In the genomic region with DNA sequence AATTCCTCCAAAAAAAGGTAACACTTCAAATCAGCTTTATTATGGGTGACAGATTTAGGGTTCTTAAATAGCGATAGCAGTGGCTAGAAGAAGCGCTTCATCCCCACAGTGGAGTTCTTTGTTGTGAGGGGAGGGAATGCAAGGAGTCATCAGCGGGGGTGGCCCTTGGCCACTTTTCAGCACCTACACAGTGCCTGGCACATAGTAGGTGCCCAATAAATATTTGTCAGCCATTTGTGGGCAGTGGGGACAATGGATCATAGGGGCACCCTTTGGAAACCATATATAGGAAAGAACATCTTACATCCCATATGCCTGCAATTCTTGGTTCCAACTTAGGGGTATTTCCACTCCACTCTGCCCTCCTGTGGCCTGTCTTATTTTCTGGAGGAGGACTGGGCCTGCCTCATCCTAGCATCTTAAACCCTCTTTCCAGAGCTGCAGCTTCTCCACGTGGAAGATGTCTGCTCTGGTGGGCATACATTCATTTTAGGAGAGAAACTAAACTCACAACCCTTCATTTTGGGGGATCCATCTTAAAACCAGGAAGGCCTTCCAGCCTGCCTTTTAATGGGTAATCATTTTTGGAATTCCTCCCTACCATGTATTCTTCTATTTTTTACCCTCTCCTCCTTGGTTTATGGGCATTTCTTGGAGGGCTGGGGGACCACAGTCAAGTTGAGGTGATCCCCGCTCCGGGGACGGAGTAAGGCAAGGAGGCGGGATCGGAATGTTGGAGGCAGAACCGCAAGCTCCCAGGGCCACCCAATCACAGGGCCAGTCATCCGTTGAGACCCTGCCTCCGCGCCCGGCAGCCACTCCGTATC, we compare ENCODE assay signal across 8 cellular contexts. TPM values are rescaled to one million over a fixed set of nuclear protein-coding genes. Genes with fewer than 3 reads are reported as not detected.
DNase-seq lines count a peak whose midpoint lies in the region; ATAC-seq and TF ChIP-seq lines count a peak whose summit lies in the region.

No MANE protein-coding gene starts in this region.

- intact Hi-C loops in activated naive CD4-positive, alpha-beta T cell treated with anti-CD3 and anti-CD28 coated beads for 36 hours (cut with micrococcal nuclease), result loop anchor here (1.0 to 10.0 kb wide), 10 partner anchors 17 to 1010 kb away; partner anchors contain the start of genes ATF6B, ATP6V1G2, CLIC1 and DDX39B

- no peaks in the 10 kb centered on the region for H3K27me3 Mint-ChIP-seq in activated naive CD4-positive, alpha-beta T cell treated with anti-CD3 and anti-CD28 coated beads for 36 hours (ENCODE audit: low read depth)
- H3K27me3 Mint-ChIP-seq in nephron progenitor cell (ENCODE audit: low read depth, poor library complexity), result no peaks in the 10 kb centered on the region

- H3K27ac Mint-ChIP-seq in activated naive CD4-positive, alpha-beta T cell treated with anti-CD3 and anti-CD28 coated beads for 36 hours, result peak overlapping the region; percentile 95
- H3K27ac Mint-ChIP-seq in nephron progenitor cell, result peak overlapping the region; percentile 98

- H3K4me3 Mint-ChIP-seq in activated naive CD4-positive, alpha-beta T cell treated with anti-CD3 and anti-CD28 coated beads for 36 hours, result peak overlapping the region; percentile 97
- H3K4me3 Mint-ChIP-seq in nephron progenitor cell, result peak overlapping the region; percentile 90

- peaks cover 35% of the 10 kb centered on the region for H3K4me1 ChIP-seq in HUES48 (ENCODE audit: control insufficient read depth, insufficient read depth, low read length)

- H3K27ac ChIP-seq in HUES48 (ENCODE audit: low read depth, low read length), result peak overlapping the region; percentile 100
- H3K27ac ChIP-seq in epithelial cell of prostate, result peak overlapping the region; percentile 93

- H3K9ac ChIP-seq in HUES48 (ENCODE audit: low read depth, low read length), result peak overlapping the region; percentile 71

- CTCF ChIA-PET in activated naive CD4-positive, alpha-beta T cell treated with anti-CD3 and anti-CD28 coated beads for 36 hours (lab: Charles Lee), result interaction anchor here (0.6 to 2.0 kb wide), 11 partner anchors 10 to 80 kb away, joined by 3 to 11 read pairs (median 5); partner anchors contain the start of genes AGPAT1 and RNF5

- H3K27me3 ChIP-seq in HUES48 (ENCODE audit: control insufficient read depth, insufficient read depth, low read length), result no peaks in the 10 kb centered on the region

- H3K9me3 ChIP-seq in HUES48 (ENCODE audit: control insufficient read depth, insufficient read depth, low read length), result no peaks in the 10 kb centered on the region

- no peak for TF ChIP-seq CTCF in nephron progenitor cell (IDR thresholded peaks at IDR 0.05)

- no peaks in the 10 kb centered on the region for H3K9me3 Mint-ChIP-seq in activated naive CD4-positive, alpha-beta T cell treated with anti-CD3 and anti-CD28 coated beads for 36 hours
- H3K9me3 Mint-ChIP-seq in nephron progenitor cell, result no peaks in the 10 kb centered on the region

- DNase-seq in activated naive CD4-positive, alpha-beta T cell treated with anti-CD3 and anti-CD28 coated beads for 36 hours, result peak; percentile 66
- no peak for DNase-seq in activated naive CD4-positive, alpha-beta T cell (lab: John Stamatoyannopoulos, UW)
- DNase-seq in SW480 (ENCODE audit: low spot score), result peak; percentile 39
- no peak for DNase-seq in epithelial cell of prostate (ENCODE audit: low read depth, low spot score)
- no peak for DNase-seq in nephron progenitor cell
- no peak for DNase-seq in OCI-M2 (lab: John Stamatoyannopoulos, UW; ENCODE audit: unreplicated experiment)

- no peak for ATAC-seq in GM18502 (IDR thresholded peaks at IDR 0.05; ENCODE audit: poor library complexity, unreplicated experiment)

- H3K36me3 ChIP-seq in HUES48 (ENCODE audit: control insufficient read depth, insufficient read depth, low read length), result no peaks in the 10 kb centered on the region

- H3K4me3 ChIP-seq in HUES48 (ENCODE audit: low read depth, low read length), result peak overlapping the region; percentile 80

- peaks cover 36% of the 10 kb centered on the region for H3K4me1 Mint-ChIP-seq in activated naive CD4-positive, alpha-beta T cell treated with anti-CD3 and anti-CD28 coated beads for 36 hours (ENCODE audit: low read depth)
- peaks cover 73% of the 10 kb centered on the region for H3K4me1 Mint-ChIP-seq in nephron progenitor cell

- H3K36me3 Mint-ChIP-seq in activated naive CD4-positive, alpha-beta T cell treated with anti-CD3 and anti-CD28 coated beads for 36 hours (ENCODE audit: low read depth), result peaks cover 10% of the 10 kb centered on the region
- no peaks in the 10 kb centered on the region for H3K36me3 Mint-ChIP-seq in nephron progenitor cell (ENCODE audit: low read depth)

RNA-seq across cellular contexts. Expression of gene GPSM3, which starts 2.6 kb away (rescaled TPM):
- 10 to 100 TPM; 71.8 to 72.1 TPM for total RNA-seq in activated naive CD4-positive, alpha-beta T cell treated with anti-CD3 and anti-CD28 coated beads for 36 hours

RNA-seq across cellular contexts. Expression of gene PBX2, which starts 5.0 kb away (rescaled TPM):
- total RNA-seq in activated naive CD4-positive, alpha-beta T cell treated with anti-CD3 and anti-CD28 coated beads for 36 hours, result 10 to 100 TPM; 46.5 to 47.7 TPM

RNA-seq across cellular contexts. Expression of gene AGER, which starts 11.0 kb away (rescaled TPM):
- 10 to 100 TPM; 15.6 to 17.0 TPM for total RNA-seq in activated naive CD4-positive, alpha-beta T cell treated with anti-CD3 and anti-CD28 coated beads for 36 hours

RNA-seq across cellular contexts. Expression of gene RNF5, which starts 16.8 kb away (rescaled TPM):
- 10 to 100 TPM; 39.5 to 39.9 TPM for total RNA-seq in activated naive CD4-positive, alpha-beta T cell treated with anti-CD3 and anti-CD28 coated beads for 36 hours

RNA-seq across cellular contexts. Expression of gene AGPAT1, which starts 19.2 kb away (rescaled TPM):
- total RNA-seq in activated naive CD4-positive, alpha-beta T cell treated with anti-CD3 and anti-CD28 coated beads for 36 hours, result 10 to 100 TPM; 25.8 to 26.5 TPM

Comparison
In these comparisons a context has a peak if more than half of its experiments do, and no peak if none do; other contexts are left out.
1. DNase-seq: peak in activated naive CD4-positive, alpha-beta T cell treated with anti-CD3 and anti-CD28 coated beads for 36 hours (single experiment) and SW480 (single experiment); none in activated naive CD4-positive, alpha-beta T cell (0 of 4), epithelial cell of prostate (single experiment), nephron progenitor cell (single experiment) and OCI-M2 (single experiment).